In genomic region chr11:2419638-2420501, GRCh38 we compare ENCODE assay signal across 1 cellular context.
TF ChIP-seq lines count a peak whose summit lies in the region.

No MANE protein-coding gene starts in this region.

TF ChIP-seq in GM23338, 12 proteins besides CTCF, POLR2A, EP300 and RAD21 (continued from another document):
- TF ChIP-seq POLR2AphosphoS5 (IDR thresholded peaks at IDR 0.05; ENCODE audit: low read depth) (no peak), ETS1 (IDR thresholded peaks at IDR 0.05) (no peak), NANOG (IDR thresholded peaks at IDR 0.05; ENCODE audit: borderline replicate concordance) (no peak), CREB1 (CRISPR knock-in tag; IDR thresholded peaks at IDR 0.05; ENCODE audit: low read depth) (no peak), EZH2phosphoT487 (IDR thresholded peaks at IDR 0.05; ENCODE audit: unreplicated experiment) (no peak)
